ENCODE assay signal across 19 cellular contexts in the genomic region with DNA sequence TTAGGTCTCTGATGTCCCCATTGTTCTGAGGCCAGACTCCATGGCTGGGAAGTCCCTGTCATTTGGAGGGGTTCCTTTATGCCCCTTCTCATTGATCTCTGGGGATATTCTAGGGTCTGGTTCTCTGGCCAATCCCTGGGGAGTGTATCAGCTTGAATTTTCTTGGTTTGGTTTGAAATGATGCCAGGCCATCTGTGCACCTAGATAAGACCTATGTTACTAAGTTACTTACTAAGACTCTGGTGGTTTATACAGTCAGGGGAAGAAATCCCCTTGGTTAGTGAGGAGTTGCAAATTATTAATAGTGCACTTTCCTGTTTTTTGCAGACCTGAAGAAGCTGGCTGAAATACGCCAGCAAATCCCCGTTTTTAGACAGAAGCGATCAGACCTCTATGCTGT. TPM values are rescaled to one million over a fixed set of nuclear protein-coding genes. Genes with fewer than 3 reads are reported as not detected.
DNase-seq lines count a peak whose midpoint lies in the region; ATAC-seq and TF ChIP-seq lines count a peak whose summit lies in the region.
"Had no signal": no experiment of that assay in that cellular context is flagged by ENCODE, and none has a peak within 500 bp of the region (broad histone marks: within the 10 kb centered on the region; RNA-seq: fewer than 3 reads in every experiment).

No MANE protein-coding gene starts in this region.

- H3K9me3 Mint-ChIP-seq in mesothelial cell of epicardium: no peaks in the 10 kb centered on the region
- H3K9me3 Mint-ChIP-seq: activated naive CD4-positive, alpha-beta T cell treated with anti-CD3 and anti-CD28 coated beads, Interleukin-2, amount 50 U/mL, for 24 hours had no signal

- in situ Hi-C loops in astrocyte of the cerebellum (cut with HindIII; ENCODE audit: low sequenced_read_pairs): no loop called here

- TF ChIP-seq CTCF in astrocyte of the cerebellum (IDR thresholded peaks at IDR 0.05; ENCODE audit: low read depth, low read length, missing control alignments) (no peak), mesothelial cell of epicardium (IDR thresholded peaks at IDR 0.05; ENCODE audit: unreplicated experiment) (no peak)

- H3K27ac Mint-ChIP-seq in mesothelial cell of epicardium: peak overlapping the region; percentile 65
- H3K27ac Mint-ChIP-seq: activated CD4-positive, alpha-beta T cell treated with anti-CD3 and anti-CD28 coated beads, Interleukin-2, amount 10 ng/mL, durations not matched to agents 7 days and 5 days; activated naive CD4-positive, alpha-beta T cell treated with anti-CD3 and anti-CD28 coated beads, Interleukin-2, amount 50 U/mL, for 24 hours had no signal

- no peak overlapping the region for H3K4me3 ChIP-seq in astrocyte of the cerebellum (ENCODE audit: low read depth, low read length)
- H3K4me3 ChIP-seq: left lung, sigmoid colon, upper lobe of right lung had no signal

- H3K27me3 Mint-ChIP-seq in mesothelial cell of epicardium (ENCODE audit: low read depth): no peaks in the 10 kb centered on the region
- H3K27me3 Mint-ChIP-seq: activated CD4-positive, alpha-beta T cell treated with anti-CD3 and anti-CD28 coated beads, Interleukin-2, amount 10 ng/mL, durations not matched to agents 7 days and 5 days; activated naive CD4-positive, alpha-beta T cell treated with anti-CD3 and anti-CD28 coated beads, Interleukin-2, amount 50 U/mL, for 24 hours had no signal

- H3K4me1 Mint-ChIP-seq in mesothelial cell of epicardium: peaks cover 1% of the 10 kb centered on the region
- H3K4me1 Mint-ChIP-seq: activated CD4-positive, alpha-beta T cell treated with anti-CD3 and anti-CD28 coated beads, Interleukin-2, amount 10 ng/mL, durations not matched to agents 7 days and 5 days; activated naive CD4-positive, alpha-beta T cell treated with anti-CD3 and anti-CD28 coated beads, Interleukin-2, amount 50 U/mL, for 24 hours had no signal

- ATAC-seq in GM18907 (IDR thresholded peaks at IDR 0.05; ENCODE audit: unreplicated experiment) (peak; percentile 86), HG03457 (IDR thresholded peaks at IDR 0.05; ENCODE audit: unreplicated experiment) (peak; percentile 75), HG02884 (IDR thresholded peaks at IDR 0.05; ENCODE audit: unreplicated experiment) (no peak)
- ATAC-seq: left lung, upper lobe of right lung had no signal

- no peak overlapping the region for H3K4me3 Mint-ChIP-seq in mesothelial cell of epicardium
- H3K4me3 Mint-ChIP-seq: activated CD4-positive, alpha-beta T cell treated with anti-CD3 and anti-CD28 coated beads, Interleukin-2, amount 10 ng/mL, durations not matched to agents 7 days and 5 days; activated naive CD4-positive, alpha-beta T cell treated with anti-CD3 and anti-CD28 coated beads, Interleukin-2, amount 50 U/mL, for 24 hours had no signal

- H3K36me3 Mint-ChIP-seq in mesothelial cell of epicardium: peaks cover 46% of the 10 kb centered on the region

- DNase-seq in astrocyte of the cerebellum (ENCODE audit: low read depth) (peak; percentile 19), mesothelial cell of epicardium (ENCODE audit: low spot score in 2 of 2, unreplicated experiment in 2 of 2) (no peak), middle frontal gyrus (ENCODE audit: extremely low spot score, low spot score) (no peak), AG08395 (ENCODE audit: low spot score) (no peak)
- no peak for DNase-seq in activated CD4-positive, alpha-beta T cell treated with anti-CD3 and anti-CD28 coated beads for 1 hour
- DNase-seq: activated CD4-positive, alpha-beta T cell treated with anti-CD3 and anti-CD28 coated beads, Interleukin-2, amount 10 ng/mL, durations not matched to agents 7 days and 5 days; activated T-cell treated with anti-CD3 and anti-CD28 coated beads for 4 hours; dermis blood vessel endothelial cell; left lung; NCI-H187; NCI-H446; nucleus accumbens; sigmoid colon; stimulated activated CD4-positive, alpha-beta T cell treated with anti-CD3 and anti-CD28 coated beads, Interleukin-2, amount 100 ng/mL, for 24 hours; upper lobe of right lung had no signal

RNA-seq across cellular contexts. Expression of gene NIT2, which starts 20.3 kb away (rescaled TPM):
- 50.1 to 57.6 TPM (median 56.4 TPM) in 3 replicates for total RNA-seq in mesothelial cell of epicardium

RNA-seq across cellular contexts. Expression of gene TOMM70, which starts 46.0 kb away (rescaled TPM):
- 36.5 to 37.3 TPM (median 37.1 TPM) in 3 replicates for total RNA-seq in mesothelial cell of epicardium

RNA-seq across cellular contexts. Expression of gene LNP1, which starts 46.5 kb away (rescaled TPM):
- 4.3 to 4.9 TPM (median 4.4 TPM) in 3 replicates for total RNA-seq in mesothelial cell of epicardium
